8 cellular contexts compared by ENCODE assay signal in genomic region chr1:1435911-1436633, GRCh38. TPM values are rescaled to one million over a fixed set of nuclear protein-coding genes. Genes with fewer than 3 reads are reported as not detected.
A peak's percentile ranks its signal among the peaks of the same experiment; 100 is the strongest.
DNase-seq lines count a peak whose midpoint lies in the region; ATAC-seq and TF ChIP-seq lines count a peak whose summit lies in the region.

No MANE protein-coding gene starts in this region.

- no TSS peak for BruUV-seq in OCI-LY7 (replicated peaks; lab: Mats Ljungman, UMichigan)

- H3K9me3 ChIP-seq in heart right ventricle = no peaks in the 10 kb centered on the region
- H3K9me3 ChIP-seq in psoas muscle = no peaks in the 10 kb centered on the region
- no peaks in the 10 kb centered on the region for H3K9me3 ChIP-seq in OCI-LY7 (ENCODE audit: low read length)

- H3K27me3 ChIP-seq in GM06990 (replicated peaks; ENCODE audit: control insufficient read depth, insufficient read depth, low read length) (no peaks in the 10 kb centered on the region; the same call in 1 of the 2 replicates), heart right ventricle (peaks cover 0 to 48% (median 9%) of the 10 kb centered on the region in 7 donors), psoas muscle (ENCODE audit: insufficient read depth in 3 of 3, low read length in 2 of 3) (peaks cover 0 to 8% (median 0%) of the 10 kb centered on the region in 3 donors)

- POLR2A ChIA-PET in OCI-LY7 (lab: Charles Lee) = no interaction called here

- intact Hi-C loops in heart right ventricle (cut with DNase I) = loop anchor here in 3 of 10 donors (2.0 to 10.0 kb wide), 3 partner anchors 29 to 69 kb away; partner anchors contain the start of gene MRPL20 (in 1 of the 3)
- intact Hi-C loops in psoas muscle (cut with DNase I) = no loop called here
- intact Hi-C loops in OCI-LY7 (cut with micrococcal nuclease; ENCODE audit: unreplicated experiment) = no loop called here

- ATAC-seq in heart right ventricle (no peak), psoas muscle (no peak), GM21619 (IDR thresholded peaks at IDR 0.05; ENCODE audit: unreplicated experiment) (no peak)
- ATAC-seq in activated CD4-positive, CD25-positive, alpha-beta regulatory T cell treated with anti-CD3 and anti-CD28 coated beads, Interleukin-2, amount 50 U/mL, for 24 hours = no peak

- WGBS in heart right ventricle, 2 donors = 20 to 26% methylated on average over 30 to 40 of the region's 40 CpGs
- 11 to 18% (median 11%) methylated on average over 26 to 40 of the region's 40 CpGs for WGBS in psoas muscle, 3 donors

- H3K36me3 ChIP-seq in GM06990 (ENCODE audit: control insufficient read depth, insufficient read depth, low read length) (no peaks in the 10 kb centered on the region), heart right ventricle (peaks cover 0 to 9% (median 0%) of the 10 kb centered on the region in 9 donors), psoas muscle (ENCODE audit: insufficient read depth in 1 of 2, low read depth in 1 of 2) (no peaks in the 10 kb centered on the region), OCI-LY7 (ENCODE audit: insufficient read depth, low read length) (no peaks in the 10 kb centered on the region)

- H4K20me1 ChIP-seq in OCI-LY7 (ENCODE audit: insufficient read depth, low read length) = no peaks in the 10 kb centered on the region

- H3K27ac ChIP-seq in heart right ventricle (peak overlapping the region; percentile 35 to 98 (median 92)), psoas muscle (peak overlapping the region; percentile 75), OCI-LY7 (ENCODE audit: low read depth, low read length, poor library complexity, severe bottlenecking) (no peak overlapping the region)

- DNase-seq in GM06990 (ENCODE audit: extremely low read depth, insufficient read length) (no peak), heart right ventricle (no peak), psoas muscle (no peak), hepatic stellate cell (ENCODE audit: low spot score) (no peak), OCI-LY7 (ENCODE audit: low spot score) (no peak)

- H3K4me2 ChIP-seq in OCI-LY7 (ENCODE audit: low read length) = no peak overlapping the region

- peaks cover 43 to 76% (median 62%) of the 10 kb centered on the region in 9 donors for H3K4me1 ChIP-seq in heart right ventricle
- H3K4me1 ChIP-seq in psoas muscle = peaks cover 18% of the 10 kb centered on the region
- H3K4me1 ChIP-seq in OCI-LY7 (ENCODE audit: insufficient read depth, low read length, poor library complexity, severe bottlenecking) = no peaks in the 10 kb centered on the region

- no peaks in the 10 kb centered on the region for H3K79me2 ChIP-seq in OCI-LY7 (ENCODE audit: insufficient read depth, low read depth, low read length)

- no peak overlapping the region for H2AFZ ChIP-seq in OCI-LY7 (ENCODE audit: low read length)

- no peaks in the 10 kb centered on the region for H3K9me2 ChIP-seq in OCI-LY7 (ENCODE audit: insufficient read depth, low read length)

- TF ChIP-seq CTCF in GM06990 (IDR thresholded peaks at IDR 0.05; ENCODE audit: insufficient read depth, low read length, poor library complexity, severe bottlenecking) = no peak
- TF ChIP-seq CTCF in WI38 (IDR thresholded peaks at IDR 0.05; ENCODE audit: low read depth, low read length) = no peak
- no peak for TF ChIP-seq CTCF in heart right ventricle (IDR thresholded peaks at IDR 0.05)
- no peak for TF ChIP-seq CTCF in psoas muscle (IDR thresholded peaks at IDR 0.05)
- TF ChIP-seq CTCF in OCI-LY7 (conservative IDR thresholded peaks at IDR 0.05; ENCODE audit: low read length) = no peak

- CTCF ChIA-PET in OCI-LY7 (lab: Charles Lee; ENCODE audit: unreplicated experiment) = no interaction called here

- peak overlapping the region; percentile 52 for H3K4me3 ChIP-seq in GM06990 (replicated peaks; ENCODE audit: low read depth, low read length)
- H3K4me3 ChIP-seq in WI38 (ENCODE audit: low read depth, low read length) = peak overlapping the region; percentile 55
- peak overlapping the region; percentile 50 to 69 (median 64) for H3K4me3 ChIP-seq in heart right ventricle
- peak overlapping the region; percentile 65 for H3K4me3 ChIP-seq in psoas muscle
- H3K4me3 ChIP-seq in OCI-LY7 (ENCODE audit: low read depth, low read length, poor library complexity, severe bottlenecking) = no peak overlapping the region

RNA-seq across cellular contexts. Expression of gene VWA1, which starts 0.6 kb away (rescaled TPM):
- total RNA-seq in heart right ventricle = 10 to 100 TPM; 10.8 to 52.8 (median 14.1) TPM
- polyA plus RNA-seq in heart right ventricle = 10 to 100 TPM; 13.9 to 27.5 TPM
- total RNA-seq in psoas muscle = 10 to 100 TPM in 3 of 4 donors, 1 to 10 TPM in 1; 4.5 to 25.3 (median 13.8) TPM
- polyA plus RNA-seq in psoas muscle = 1 to 10 TPM; 1.4 to 7.8 (median 4.1) TPM
- not detected in 2 replicates for total RNA-seq in OCI-LY7 (2014; rRNA removed; shearing (Covaris generic))
- total RNA-seq in OCI-LY7 (2022) = not detected in 2 replicates

RNA-seq across cellular contexts. Expression of gene ATAD3C, which starts 13.4 kb away (rescaled TPM):
- 1 to 10 TPM in 5 of 10 donors, under 1 TPM in 5; 0.11 to 2.2 (median 1.2) TPM for total RNA-seq in heart right ventricle
- under 1 TPM; 0.49 to 0.66 TPM for polyA plus RNA-seq in heart right ventricle
- total RNA-seq in psoas muscle = under 1 TPM; 0.47 to 0.99 (median 0.61) TPM
- polyA plus RNA-seq in psoas muscle = under 1 TPM; 0.12 to 0.61 (median 0.13) TPM
- 1.6 TPM in 1 of 2 replicates, not detected in the other for total RNA-seq in OCI-LY7 (2014; rRNA removed; shearing (Covaris generic))
- total RNA-seq in OCI-LY7 (2022) = 2.1 and 3.0 TPM in 2 replicates

RNA-seq across cellular contexts. Expression of gene ANKRD65, which starts 15.0 kb away (rescaled TPM):
- 1 to 10 TPM in 7 of 10 donors, under 1 TPM in 3; 0.37 to 2.5 (median 1.8) TPM for total RNA-seq in heart right ventricle
- polyA plus RNA-seq in heart right ventricle = 1 to 10 TPM; 1.2 to 3.1 TPM
- total RNA-seq in psoas muscle = 1 to 10 TPM in 3 of 4 donors, under 1 TPM in 1; 0.77 to 5.4 (median 3.0) TPM
- polyA plus RNA-seq in psoas muscle = 1 to 10 TPM; 1.1 to 2.9 (median 1.6) TPM
- total RNA-seq in OCI-LY7 (2014; rRNA removed; shearing (Covaris generic)) = not detected in 2 replicates
- total RNA-seq in OCI-LY7 (2022) = not detected in 2 replicates

RNA-seq across cellular contexts. Expression of gene MRPL20, which starts 29.0 kb away (rescaled TPM):
- total RNA-seq in heart right ventricle = 100 to 1,000 TPM; 116 to 162 (median 132) TPM
- polyA plus RNA-seq in heart right ventricle = 100 to 1,000 TPM; 124 to 224 TPM
- 100 to 1,000 TPM; 114 to 159 (median 143) TPM for total RNA-seq in psoas muscle
- polyA plus RNA-seq in psoas muscle = 100 to 1,000 TPM; 211 to 308 (median 255) TPM
- total RNA-seq in OCI-LY7 (2014; rRNA removed; shearing (Covaris generic)) = 165 and 196 TPM in 2 replicates
- 116 and 143 TPM in 2 replicates for total RNA-seq in OCI-LY7 (2022)

RNA-seq across cellular contexts. Expression of gene ATAD3B, which starts 35.5 kb away (rescaled TPM):
- 1 to 10 TPM; 5.3 to 9.9 (median 6.6) TPM for total RNA-seq in heart right ventricle
- 10 to 100 TPM; 12.5 to 33.3 TPM for polyA plus RNA-seq in heart right ventricle
- 10 to 100 TPM in 1 of 4 donors, 1 to 10 TPM in 3; 4.6 to 11.8 (median 9.0) TPM for total RNA-seq in psoas muscle
- polyA plus RNA-seq in psoas muscle = 10 to 100 TPM in 2 of 3 donors, 1 to 10 TPM in 1; 9.6 to 19.4 (median 12.3) TPM
- total RNA-seq in OCI-LY7 (2014; rRNA removed; shearing (Covaris generic)) = 43.8 and 54.9 TPM in 2 replicates
- total RNA-seq in OCI-LY7 (2022) = 54.3 and 62.4 TPM in 2 replicates

Comparison
In these comparisons a context has a peak if more than half of its experiments do, and no peak if none do; other contexts are left out.
1. RNA of gene VWA1, which starts 0.6 kb away (total RNA-seq): 4.5 to 25.3 TPM in psoas muscle and 10.8 to 52.8 TPM in heart right ventricle; not detected in OCI-LY7; every median in the first group is over 4 times any median in the second.